ENCODE assay signal across 13 cellular contexts in the genomic region with DNA sequence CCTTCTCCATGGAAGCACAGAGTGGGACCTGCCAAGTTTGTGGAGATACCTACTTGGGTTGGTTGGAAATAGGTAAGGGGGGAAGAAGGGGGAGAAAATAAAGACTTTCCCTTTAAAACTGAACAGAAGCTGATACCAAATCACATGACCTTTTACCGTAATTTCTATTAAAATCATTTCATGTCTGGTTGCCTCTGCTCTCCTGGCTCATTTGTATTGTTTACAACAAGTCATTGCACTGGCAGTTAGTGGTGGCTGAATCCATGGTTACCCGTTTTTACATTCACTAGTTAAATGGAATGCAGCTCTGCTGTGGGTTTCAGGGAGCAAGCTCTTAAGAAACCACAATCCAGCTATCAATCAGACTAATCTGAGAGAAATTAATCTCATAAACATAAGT.
DNase-seq lines count a peak whose midpoint lies in the region; FAIRE-seq and TF ChIP-seq lines count a peak whose summit lies in the region.
"Had no signal": no experiment of that assay in that cellular context is flagged by ENCODE, and none has a peak within 500 bp of the region (broad histone marks: within the 10 kb centered on the region; RNA-seq: fewer than 3 reads in every experiment).

No MANE protein-coding gene starts in this region.

- H3K4me1 ChIP-seq in endocrine pancreas (ENCODE audit: control insufficient read depth, insufficient read depth, low read length) = peaks cover 19% of the 10 kb centered on the region

- H3K36me3 ChIP-seq in MG63 = no peaks in the 10 kb centered on the region
- no peaks in the 10 kb centered on the region for H3K36me3 ChIP-seq in endocrine pancreas (ENCODE audit: control insufficient read depth, insufficient read depth, low read length)

- TF ChIP-seq CTCF in AG10803 (conservative IDR thresholded peaks at IDR 0.05; ENCODE audit: low read length) (no peak), nephron (IDR thresholded peaks at IDR 0.05; ENCODE audit: unreplicated experiment in 3 of 3) (no peak)

- H3K9me3 ChIP-seq in MG63 (no peaks in the 10 kb centered on the region), endocrine pancreas (ENCODE audit: control insufficient read depth, low read length) (no peaks in the 10 kb centered on the region)

- intact Hi-C loops in activated CD4-positive, alpha-beta T cell treated with anti-CD3 and anti-CD28 coated beads, Interleukin-2, amount 10 ng/mL, durations not matched to agents 24 days and 14 days (cut with micrococcal nuclease) = no loop called here

- H3K27me3 Mint-ChIP-seq in nephron (ENCODE audit: low read depth) = no peaks in the 10 kb centered on the region
- H3K27me3 Mint-ChIP-seq in activated CD4-positive, alpha-beta T cell treated with anti-CD3 and anti-CD28 coated beads, Interleukin-2, amount 10 ng/mL, durations not matched to agents 24 days and 14 days = no peaks in the 10 kb centered on the region
- H3K27me3 Mint-ChIP-seq: stimulated activated naive CD8-positive, alpha-beta T cell treated with anti-CD3 and anti-CD28 coated beads, Interleukin-15, Interleukin-2, amounts not matched to agents 100 ng/mL and 50 ng/mL, for 24 hours had no signal

- peak; percentile 31 for DNase-seq in AG10803 (ENCODE audit: low read depth)
- DNase-seq in MG63 = peak; percentile 36
- no peak for DNase-seq in activated CD4-positive, alpha-beta T cell treated with anti-CD3 and anti-CD28 coated beads, Interleukin-2, amount 10 ng/mL, durations not matched to agents 24 days and 14 days
- no peak for DNase-seq in H54 (ENCODE audit: insufficient read length, low spot score)
- no peak for DNase-seq in mucosa of gallbladder (ENCODE audit: low spot score)
- no peak for DNase-seq in NCI-H82 (lab: John Stamatoyannopoulos, UW)
- DNase-seq: activated gamma-delta T cell treated with Interleukin-2 at 50 U/mL for 16 hours; NCI-H1105; stimulated activated CD4-positive, alpha-beta T cell treated with anti-CD3 and anti-CD28 coated beads, Interleukin-2, amount 100 ng/mL, for 48 hours had no signal

- H3K4me3 Mint-ChIP-seq in nephron = peak overlapping the region in 2 of 3 experiments; percentile 22 to 79
- H3K4me3 Mint-ChIP-seq in activated CD4-positive, alpha-beta T cell treated with anti-CD3 and anti-CD28 coated beads, Interleukin-2, amount 10 ng/mL, durations not matched to agents 24 days and 14 days = no peak overlapping the region
- H3K4me3 Mint-ChIP-seq: neural crest cell; stimulated activated naive CD8-positive, alpha-beta T cell treated with anti-CD3 and anti-CD28 coated beads, Interleukin-15, Interleukin-2, amounts not matched to agents 100 ng/mL and 50 ng/mL, for 24 hours had no signal

- no peaks in the 10 kb centered on the region for H3K36me3 Mint-ChIP-seq in nephron (ENCODE audit: low read depth)
- no peaks in the 10 kb centered on the region for H3K36me3 Mint-ChIP-seq in activated CD4-positive, alpha-beta T cell treated with anti-CD3 and anti-CD28 coated beads, Interleukin-2, amount 10 ng/mL, durations not matched to agents 24 days and 14 days (ENCODE audit: low read depth)

- no peak for TF ChIP-seq POLR2A in H54 (IDR thresholded peaks at IDR 0.05; ENCODE audit: low read depth, low read length)

- H3K27ac Mint-ChIP-seq in nephron = peak overlapping the region; percentile 72 to 88 (median 81)
- no peak overlapping the region for H3K27ac Mint-ChIP-seq in activated CD4-positive, alpha-beta T cell treated with anti-CD3 and anti-CD28 coated beads, Interleukin-2, amount 10 ng/mL, durations not matched to agents 24 days and 14 days
- H3K27ac Mint-ChIP-seq: stimulated activated naive CD8-positive, alpha-beta T cell treated with anti-CD3 and anti-CD28 coated beads, Interleukin-15, Interleukin-2, amounts not matched to agents 100 ng/mL and 50 ng/mL, for 24 hours had no signal

- no peaks in the 10 kb centered on the region for H3K9me3 Mint-ChIP-seq in nephron
- H3K9me3 Mint-ChIP-seq in activated CD4-positive, alpha-beta T cell treated with anti-CD3 and anti-CD28 coated beads, Interleukin-2, amount 10 ng/mL, durations not matched to agents 24 days and 14 days = no peaks in the 10 kb centered on the region
- H3K9me3 Mint-ChIP-seq: neural crest cell; stimulated activated naive CD8-positive, alpha-beta T cell treated with anti-CD3 and anti-CD28 coated beads, Interleukin-15, Interleukin-2, amounts not matched to agents 100 ng/mL and 50 ng/mL, for 24 hours had no signal

- no peaks in the 10 kb centered on the region for H3K27me3 ChIP-seq in MG63
- H3K27me3 ChIP-seq in endocrine pancreas (ENCODE audit: control insufficient read depth, insufficient read depth, low read length) = no peaks in the 10 kb centered on the region

- H3K4me3 ChIP-seq in AG10803 (ENCODE audit: low read length) (no peak overlapping the region), MG63 (no peak overlapping the region), endocrine pancreas (ENCODE audit: control insufficient read depth, insufficient read depth, low read length) (peak overlapping the region; percentile 78)

- no peak for FAIRE-seq in H54 (lab: Jason Lieb, UNC)

- peaks cover 41% of the 10 kb centered on the region for H3K4me1 Mint-ChIP-seq in nephron
- no peaks in the 10 kb centered on the region for H3K4me1 Mint-ChIP-seq in activated CD4-positive, alpha-beta T cell treated with anti-CD3 and anti-CD28 coated beads, Interleukin-2, amount 10 ng/mL, durations not matched to agents 24 days and 14 days

- peak overlapping the region; percentile 21 for H3K9ac ChIP-seq in endocrine pancreas (ENCODE audit: control insufficient read depth, insufficient read depth, low read length)

Comparison
In these comparisons a context has a peak if more than half of its experiments do, and no peak if none do; other contexts are left out.
1. DNase-seq: peak in AG10803 (single experiment) and MG63 (single experiment); none in activated CD4-positive, alpha-beta T cell treated with anti-CD3 and anti-CD28 coated beads, Interleukin-2, amount 10 ng/mL, durations not matched to agents 24 days and 14 days (single experiment), H54 (single experiment), mucosa of gallbladder (single experiment) and NCI-H82 (single experiment).